ENCODE assay signal across 1 cellular context in genomic region chr3:178260887-178261286, GRCh38.
A peak's percentile ranks its signal among the peaks of the same experiment; 100 is the strongest.
TF ChIP-seq lines count a peak whose summit lies in the region.

No MANE protein-coding gene starts in this region.

TF ChIP-seq in SK-N-SH treated with all-trans-retinoic acid at 6 μM for 48 hours, 23 proteins besides CTCF, POLR2A, EP300 and RAD21 (continued from another document):
- TF ChIP-seq TCF4 (CRISPR knock-in tag; IDR thresholded peaks at IDR 0.05; ENCODE audit: borderline replicate concordance) = peak; percentile 51; the same call in 1 of the 2 replicates
